In genomic region chr5:10249948-10250803, GRCh38 we compare ENCODE assay signal across 8 cellular contexts. TPM values are rescaled to one million over a fixed set of nuclear protein-coding genes. Genes with fewer than 3 reads are reported as not detected.
DNase-seq lines count a peak whose midpoint lies in the region; ATAC-seq and TF ChIP-seq lines count a peak whose summit lies in the region.

CCT5 (plus strand) TSS chr5:10250280; CDS start chr5:10250341, 61 bp downstream.

- H3K4me3 ChIP-seq in GM08714 (ENCODE audit: low read length), result peak within 1 kb of the TSS; percentile 93
- H3K4me3 ChIP-seq in osteoblast (ENCODE audit: insufficient read depth, low read length), result peak within 1 kb of the TSS; percentile 97
- peak within 1 kb of the TSS; percentile 93 for H3K4me3 ChIP-seq in thoracic aorta

- peaks cover 58% of the 10 kb centered on the region for H3K4me1 Mint-ChIP-seq in activated naive CD8-positive, alpha-beta T cell (ENCODE audit: low read depth)
- H3K4me1 Mint-ChIP-seq in glutamatergic neuron (ENCODE audit: low read depth, unreplicated experiment), result peaks cover 25% of the 10 kb centered on the region

- no peaks in the 10 kb centered on the region for H3K9me3 Mint-ChIP-seq in activated naive CD8-positive, alpha-beta T cell (ENCODE audit: low read depth)
- peaks cover 6% of the 10 kb centered on the region for H3K9me3 Mint-ChIP-seq in glutamatergic neuron (ENCODE audit: unreplicated experiment)

- peaks cover 73% of the 10 kb centered on the region for H3K79me2 ChIP-seq in osteoblast (ENCODE audit: insufficient read depth, low read length)

- peaks cover 10% of the 10 kb centered on the region for H3K36me3 Mint-ChIP-seq in activated naive CD8-positive, alpha-beta T cell
- no peaks in the 10 kb centered on the region for H3K36me3 Mint-ChIP-seq in glutamatergic neuron (ENCODE audit: unreplicated experiment)

- H3K36me3 ChIP-seq in osteoblast (ENCODE audit: insufficient read depth, low read length) (peaks cover 18% of the 10 kb centered on the region), thoracic aorta (no peaks in the 10 kb centered on the region)

- H3K27me3 ChIP-seq in osteoblast (ENCODE audit: insufficient read depth, low read length) (no peaks in the 10 kb centered on the region), thoracic aorta (replicated peaks; ENCODE audit: insufficient read depth) (no peaks in the 10 kb centered on the region)

- H3K9me3 ChIP-seq in osteoblast (ENCODE audit: low read depth, low read length) (no peaks in the 10 kb centered on the region), thoracic aorta (no peaks in the 10 kb centered on the region)

- H3K4me3 Mint-ChIP-seq in activated naive CD8-positive, alpha-beta T cell, result peak within 1 kb of the TSS; percentile 100
- H3K4me3 Mint-ChIP-seq in glutamatergic neuron (ENCODE audit: unreplicated experiment), result peak within 1 kb of the TSS; percentile 100

- peaks cover 14% of the 10 kb centered on the region for H3K4me1 ChIP-seq in osteoblast (ENCODE audit: insufficient read depth, low read length)
- peaks cover 15 to 24% of the 10 kb centered on the region in 2 donors for H3K4me1 ChIP-seq in thoracic aorta (ENCODE audit: control insufficient read depth in 1 of 2, low read depth in 2 of 2)

- peak within 1 kb of the TSS; percentile 98 for H3K4me2 ChIP-seq in osteoblast (ENCODE audit: insufficient read depth, low read length)

- ATAC-seq in HG02610 (IDR thresholded peaks at IDR 0.05; ENCODE audit: unreplicated experiment), result peak; percentile 79
- peak; percentile 98 for ATAC-seq in thoracic aorta (ENCODE audit: insufficient number of reproducible peaks, low FRiP score, low read depth)

- H2AFZ ChIP-seq in osteoblast (ENCODE audit: low read length), result peak within 1 kb of the TSS; percentile 96

- H3K27ac Mint-ChIP-seq in activated naive CD8-positive, alpha-beta T cell, result peak within 1 kb of the TSS; percentile 100
- peak within 1 kb of the TSS; percentile 100 for H3K27ac Mint-ChIP-seq in glutamatergic neuron (ENCODE audit: unreplicated experiment)

- DNase-seq in NCI-H1092 treated with DMSO at 0.1 percent for 48 hours (lab: John Stamatoyannopoulos, UW) (peak; percentile 97), SKM-1 (lab: John Stamatoyannopoulos, UW; ENCODE audit: unreplicated experiment) (peak; percentile 93), glutamatergic neuron (peak; percentile 86), osteoblast (ENCODE audit: insufficient read length, low spot score, missing footprints) (peak; percentile 97), thoracic aorta (ENCODE audit: low spot score) (peak; percentile 67)

- H4K20me1 ChIP-seq in osteoblast (ENCODE audit: insufficient read depth, low read length), result peaks cover 34% of the 10 kb centered on the region

- TF ChIP-seq CTCF in glutamatergic neuron (IDR thresholded peaks at IDR 0.05; ENCODE audit: partially characterized antibody, unreplicated experiment) (no peak), osteoblast (IDR thresholded peaks at IDR 0.05; ENCODE audit: extremely low read depth, low read depth, low read length) (no peak), thoracic aorta (IDR thresholded peaks at IDR 0.05) (no peak)

- H3K27me3 Mint-ChIP-seq in activated naive CD8-positive, alpha-beta T cell, result no peaks in the 10 kb centered on the region
- H3K27me3 Mint-ChIP-seq in glutamatergic neuron (ENCODE audit: unreplicated experiment), result peaks cover 3% of the 10 kb centered on the region

- peak within 1 kb of the TSS; percentile 99 for H3K27ac ChIP-seq in osteoblast (ENCODE audit: low read depth, low read length)
- H3K27ac ChIP-seq in thoracic aorta, result peak within 1 kb of the TSS; percentile 74 to 95

RNA-seq across cellular contexts. Expression of gene CCT5, which starts in this region (rescaled TPM):
- total RNA-seq in glutamatergic neuron (ENCODE audit: unreplicated experiment), result 284 TPM
- 237 and 238 TPM in 2 replicates for total RNA-seq in osteoblast
- 100 to 1,000 TPM; 110 to 135 TPM for total RNA-seq in thoracic aorta

Comparison
In these comparisons a context has a peak if more than half of its experiments do, and no peak if none do; other contexts are left out.
1. Peak in every context shown above with its lines: DNase-seq, ATAC-seq, H3K4me3 ChIP-seq and H3K27ac ChIP-seq.